Comparison of ENCODE assay signal across 23 cellular contexts in genomic region chr6:126335210-126335609, GRCh38. TPM values are rescaled to one million over a fixed set of nuclear protein-coding genes. Genes with fewer than 3 reads are reported as not detected.
DNase-seq lines count a peak whose midpoint lies in the region; ATAC-seq and TF ChIP-seq lines count a peak whose summit lies in the region.
"Had no signal": no experiment of that assay in that cellular context is flagged by ENCODE, and none has a peak within 500 bp of the region (broad histone marks: within the 10 kb centered on the region; RNA-seq: fewer than 3 reads in every experiment).

No MANE protein-coding gene starts in this region.

- H3K4me3 Mint-ChIP-seq in T-cell: no peak overlapping the region
- H3K4me3 Mint-ChIP-seq: CD8-positive, alpha-beta memory T cell; dendritic cell treated with granulocyte-macrophage colony-stimulating factor and Interleukin-4, amounts not matched to agents 40 ng/mL and 50 ng/mL, for 4 days had no signal

- H3K27me3 ChIP-seq in BE2C: no peaks in the 10 kb centered on the region
- H3K27me3 ChIP-seq in brain microvascular endothelial cell (replicated peaks): no peaks in the 10 kb centered on the region
- no peaks in the 10 kb centered on the region for H3K27me3 ChIP-seq in mesendoderm (ENCODE audit: insufficient read depth, low read length, poor library complexity)
- H3K27me3 ChIP-seq in smooth muscle cell (ENCODE audit: low read depth): no peaks in the 10 kb centered on the region
- H3K27me3 ChIP-seq: breast epithelium, uterus had no signal

- H4K5ac ChIP-seq in mesendoderm (ENCODE audit: low read length): no peak overlapping the region

- no peaks in the 10 kb centered on the region for H4K20me1 ChIP-seq in smooth muscle cell (ENCODE audit: low read depth)

- H2AK5ac ChIP-seq in mesendoderm (ENCODE audit: low read length): no peak overlapping the region

- no peaks in the 10 kb centered on the region for H3K36me3 Mint-ChIP-seq in T-cell
- H3K36me3 Mint-ChIP-seq: CD8-positive, alpha-beta memory T cell had no signal

- CTCF ChIA-PET in T-cell (lab: Charles Lee): no interaction called here

- H3K4ac ChIP-seq in mesendoderm (ENCODE audit: low read depth, low read length): no peak overlapping the region

- no peak overlapping the region for H3K23ac ChIP-seq in mesendoderm (ENCODE audit: low read length)

- ATAC-seq in HG02852 (IDR thresholded peaks at IDR 0.05; ENCODE audit: unreplicated experiment) (no peak), T-cell (replicated peaks in 1 of 4) (no peak), GM18873 (IDR thresholded peaks at IDR 0.05; ENCODE audit: low FRiP score, unreplicated experiment) (no peak)
- ATAC-seq: right cardiac atrium, Right ventricle myocardium inferior had no signal

- H2BK120ac ChIP-seq in mesendoderm (ENCODE audit: low read depth, low read length): no peak overlapping the region

- no peak overlapping the region for H3K9ac ChIP-seq in mesendoderm (ENCODE audit: low read length)
- H3K9ac ChIP-seq in smooth muscle cell (ENCODE audit: low read depth): no peak overlapping the region

- no peak overlapping the region for H2BK15ac ChIP-seq in mesendoderm (replicated peaks; ENCODE audit: low read depth)

- no CpG with 5 or more reads among the region's 3 CpGs for WGBS in mesendoderm (ENCODE audit: extremely low coverage, insufficient coverage, low lambda C conversion rate)
- 74% methylated on average over 3 of the region's 3 CpGs for WGBS in smooth muscle cell (ENCODE audit: low lambda C conversion rate)

- no peak overlapping the region for H4K8ac ChIP-seq in mesendoderm (ENCODE audit: low read depth, low read length)

- H3F3A ChIP-seq in smooth muscle cell (ENCODE audit: low read depth): no peaks in the 10 kb centered on the region

- no peaks in the 10 kb centered on the region for H3K9me3 ChIP-seq in BE2C
- H3K9me3 ChIP-seq in smooth muscle cell (replicated peaks; ENCODE audit: low read depth): no peaks in the 10 kb centered on the region
- H3K9me3 ChIP-seq: breast epithelium, uterus had no signal

- H3K9me3 Mint-ChIP-seq in T-cell: no peaks in the 10 kb centered on the region
- H3K9me3 Mint-ChIP-seq: dendritic cell treated with granulocyte-macrophage colony-stimulating factor and Interleukin-4, amounts not matched to agents 40 ng/mL and 50 ng/mL, for 4 days had no signal

- no peak overlapping the region for H2AFZ ChIP-seq in smooth muscle cell (ENCODE audit: low read depth)

- DNase-seq in BE2C (no peak), HT1080 (ENCODE audit: low read depth) (peak; percentile 25), brain microvascular endothelial cell (no peak), mesendoderm (peak; percentile 47), T-cell (no peak), smooth muscle cell (lab: John Stamatoyannopoulos, UW; ENCODE audit: unreplicated experiment) (no peak)
- DNase-seq: activated CD4-positive, alpha-beta T cell treated with anti-CD3 and anti-CD28 coated beads, Interleukin-2, amount 50 U/mL, for 1 hour; activated CD8-positive, alpha-beta memory T cell treated with anti-CD3 and anti-CD28 coated beads, Interleukin-2, amount 50 U/mL, for 4 hours; CD8-positive, alpha-beta memory T cell; GOT3; kidney glomerular epithelial cell; mammary epithelial cell; NCI-H1048; NCI-H2029 treated with DMSO at 0.1 percent for 48 hours; NCI-H446 treated with DMSO at 0.1 percent for 48 hours; right cardiac atrium; substantia nigra; uterus had no signal

- H3K18ac ChIP-seq in mesendoderm (ENCODE audit: low read length): no peak overlapping the region

- H3K36me3 ChIP-seq in BE2C (0 out of 2 replicates have a peak, but pooled peaks cover 2% of the 10 kb centered on the region), brain microvascular endothelial cell (replicated peaks) (no peaks in the 10 kb centered on the region), mesendoderm (ENCODE audit: control insufficient read depth, insufficient read depth, low read length) (no peaks in the 10 kb centered on the region), smooth muscle cell (ENCODE audit: low read depth) (no peaks in the 10 kb centered on the region)
- H3K36me3 ChIP-seq: breast epithelium, uterus had no signal

- H3K4me1 ChIP-seq in BE2C (no peaks in the 10 kb centered on the region), mesendoderm (ENCODE audit: control insufficient read depth, low read depth, low read length) (no peaks in the 10 kb centered on the region), smooth muscle cell (ENCODE audit: low read depth) (no peaks in the 10 kb centered on the region)
- H3K4me1 ChIP-seq: breast epithelium had no signal

- H2BK5ac ChIP-seq in mesendoderm (ENCODE audit: low read length): no peak overlapping the region

- H3K27ac Mint-ChIP-seq in T-cell: no peak overlapping the region
- H3K27ac Mint-ChIP-seq: CD8-positive, alpha-beta memory T cell; dendritic cell treated with granulocyte-macrophage colony-stimulating factor and Interleukin-4, amounts not matched to agents 40 ng/mL and 50 ng/mL, for 4 days had no signal

- in situ Hi-C loops in brain microvascular endothelial cell (cut with HindIII; ENCODE audit: low pct_ligation_motif_present, low sequenced_read_pairs): no loop called here

- POLR2A ChIA-PET in T-cell (lab: Charles Lee): no interaction called here

- H3K79me1 ChIP-seq in mesendoderm (ENCODE audit: low read length): no peaks in the 10 kb centered on the region

- H3K4me3 ChIP-seq in BE2C (ENCODE audit: low read depth, low read length) (no peak overlapping the region), brain microvascular endothelial cell (ENCODE audit: low read depth, low read length) (no peak overlapping the region), mesendoderm (ENCODE audit: low read length) (no peak overlapping the region), smooth muscle cell (no peak overlapping the region)
- H3K4me3 ChIP-seq: breast epithelium, uterus had no signal

- TF ChIP-seq CTCF in BE2C (IDR thresholded peaks at IDR 0.05; ENCODE audit: low read depth, low read length): peak; percentile 30
- peak; percentile 42 for TF ChIP-seq CTCF in brain microvascular endothelial cell (IDR thresholded peaks at IDR 0.05; ENCODE audit: low read depth, low read length, missing control alignments)
- no peak for TF ChIP-seq CTCF in smooth muscle cell (IDR thresholded peaks at IDR 0.05; ENCODE audit: borderline replicate concordance, insufficient read depth, poor library complexity, severe bottlenecking)

- H3K79me2 ChIP-seq in mesendoderm (ENCODE audit: control insufficient read depth, insufficient read depth, low read length): no peaks in the 10 kb centered on the region
- H3K79me2 ChIP-seq in smooth muscle cell (ENCODE audit: low read depth): no peaks in the 10 kb centered on the region

- H3K4me2 ChIP-seq in mesendoderm (ENCODE audit: low read length): no peak overlapping the region
- H3K4me2 ChIP-seq in smooth muscle cell: no peak overlapping the region

- no peaks in the 10 kb centered on the region for H3K27me3 Mint-ChIP-seq in T-cell
- H3K27me3 Mint-ChIP-seq: CD8-positive, alpha-beta memory T cell; dendritic cell treated with granulocyte-macrophage colony-stimulating factor and Interleukin-4, amounts not matched to agents 40 ng/mL and 50 ng/mL, for 4 days had no signal

- no peak overlapping the region for H3K56ac ChIP-seq in mesendoderm (ENCODE audit: low read length)

- no peak overlapping the region for H3K27ac ChIP-seq in brain microvascular endothelial cell
- H3K27ac ChIP-seq in mesendoderm (ENCODE audit: low read depth, low read length): no peak overlapping the region
- H3K27ac ChIP-seq in smooth muscle cell (ENCODE audit: low read depth): no peak overlapping the region
- H3K27ac ChIP-seq: breast epithelium, uterus had no signal

- no peaks in the 10 kb centered on the region for H3K4me1 Mint-ChIP-seq in T-cell
- H3K4me1 Mint-ChIP-seq: CD8-positive, alpha-beta memory T cell had no signal

RNA-seq across cellular contexts. Expression of gene CENPW, which starts 4.7 kb away (rescaled TPM):
- 6.6 TPM for polyA plus RNA-seq in BE2C (2012; ENCODE audit: insufficient read depth, insufficient read length, low read depth)
- total RNA-seq in HT1080 (2014; rRNA removed; shearing (Covaris generic)): 28.5 TPM in 2 replicates
- polyA plus RNA-seq in HT1080 (2015; cell fraction: cytosol; rRNA removed): 14.6 and 24.9 TPM in 2 replicates
- 7.6 and 14.6 TPM in 2 replicates for polyA plus RNA-seq in HT1080 (2015; cell fraction: nucleus; rRNA removed)
- polyA plus RNA-seq in mesendoderm (2013, experiment 1 of 2): 146 TPM
- polyA plus RNA-seq in mesendoderm (2013, experiment 2 of 2): 150 TPM
- total RNA-seq in T-cell (1 to 10 TPM; 1.2 to 4.1 (median 1.9) TPM), smooth muscle cell (8.9 and 10.9 TPM in 2 replicates)
- 36.2 and 42.7 TPM in 2 replicates for polyA plus RNA-seq in smooth muscle cell

Comparison
In these comparisons a context has a peak if more than half of its experiments do, and no peak if none do; other contexts are left out.
1. DNase-seq: peak in HT1080 (single experiment) and mesendoderm (single experiment); none in BE2C (single experiment), brain microvascular endothelial cell (single experiment), T-cell (0 of 34) and smooth muscle cell (single experiment).